ENCODE assay signal across 8 cellular contexts in the genomic region with DNA sequence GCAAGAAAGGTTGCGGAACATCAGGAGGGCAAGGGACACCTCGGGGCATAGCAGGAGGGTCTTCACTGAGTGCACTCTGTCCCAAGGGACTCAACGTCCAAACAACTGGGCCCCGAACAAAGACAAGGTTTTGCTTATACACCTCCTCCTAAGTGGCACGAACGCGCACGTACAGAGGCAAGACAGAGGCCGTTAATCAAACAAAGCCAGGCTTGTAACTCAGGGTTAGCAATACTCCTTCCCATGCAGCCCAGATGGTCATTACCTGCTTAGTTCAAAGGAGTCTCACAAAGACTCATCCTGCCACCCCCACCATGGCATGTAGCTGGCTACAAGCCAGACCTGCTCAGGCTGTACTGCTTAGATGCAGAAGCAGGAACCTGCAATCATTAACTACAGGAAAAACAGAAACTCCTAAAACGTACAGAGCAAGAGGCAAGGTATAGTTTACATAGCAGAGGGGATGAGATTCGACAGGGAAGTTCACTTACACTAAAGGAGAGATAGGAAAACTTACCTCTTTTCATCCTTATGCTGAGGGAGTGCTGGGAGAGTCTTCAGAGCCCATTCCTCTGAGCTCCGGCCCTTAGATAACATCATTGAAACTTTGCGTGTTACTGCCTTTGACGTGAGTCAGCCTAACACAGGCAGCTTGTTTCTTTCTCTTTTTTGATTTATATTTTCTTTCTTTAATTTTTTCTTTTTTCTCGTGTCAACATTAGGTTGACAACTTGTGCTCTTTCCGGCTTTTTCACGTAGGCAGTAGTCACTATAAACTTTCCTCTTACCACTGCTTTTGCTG.
DNase-seq lines count a peak whose midpoint lies in the region; ATAC-seq, FAIRE-seq and TF ChIP-seq lines count a peak whose summit lies in the region.

No MANE protein-coding gene starts in this region.

- TF ChIP-seq CTCF in SK-N-SH (IDR thresholded peaks at IDR 0.05) (no peak), bronchial epithelial cell (IDR thresholded peaks at IDR 0.05; ENCODE audit: insufficient read depth, low read length, severe bottlenecking) (no peak), smooth muscle cell (IDR thresholded peaks at IDR 0.05; ENCODE audit: borderline replicate concordance, insufficient read depth, poor library complexity, severe bottlenecking) (no peak)

- peak overlapping the region; percentile 54 to 61 for H3K4me3 ChIP-seq in SK-N-SH (ENCODE audit: low read depth in 2 of 2, low read length in 1 of 2)
- H3K4me3 ChIP-seq in bronchial epithelial cell (ENCODE audit: low read depth, low read length), result no peak overlapping the region
- H3K4me3 ChIP-seq in smooth muscle cell, result no peak overlapping the region

- H3K27ac ChIP-seq in SK-N-SH (ENCODE audit: low read depth in 2 of 2, low read length in 1 of 2), result peak overlapping the region in 1 of 2 experiments; percentile 63; a peak in 2 of 4 replicates
- H3K27ac ChIP-seq in smooth muscle cell (ENCODE audit: low read depth), result no peak overlapping the region

- H3K9ac ChIP-seq in SK-N-SH (peak overlapping the region; percentile 55), smooth muscle cell (ENCODE audit: low read depth) (no peak overlapping the region)

- 20% methylated on average over 9 of the region's 17 CpGs for WGBS in SK-N-SH (ENCODE audit: low lambda C conversion rate)
- 76% methylated on average over 17 of the region's 17 CpGs for WGBS in smooth muscle cell (ENCODE audit: low lambda C conversion rate)

- H3K79me2 ChIP-seq in SK-N-SH (ENCODE audit: insufficient read depth) (no peaks in the 10 kb centered on the region), smooth muscle cell (ENCODE audit: low read depth) (no peaks in the 10 kb centered on the region)

- H3F3A ChIP-seq in SK-N-SH (replicated peaks; ENCODE audit: insufficient read depth) (peaks cover 13% of the 10 kb centered on the region), smooth muscle cell (ENCODE audit: low read depth) (no peaks in the 10 kb centered on the region)

- H3K27me3 ChIP-seq in SK-N-SH (ENCODE audit: insufficient read depth) (0 out of 2 replicates have a peak, but pooled peaks cover 4% of the 10 kb centered on the region), bronchial epithelial cell (ENCODE audit: control insufficient read depth, insufficient read depth, low read length) (no peaks in the 10 kb centered on the region), smooth muscle cell (ENCODE audit: low read depth) (no peaks in the 10 kb centered on the region)

- H2AFZ ChIP-seq in SK-N-SH (ENCODE audit: low read depth), result peak overlapping the region; percentile 87
- no peak overlapping the region for H2AFZ ChIP-seq in smooth muscle cell (ENCODE audit: low read depth)

- H3K9me3 ChIP-seq in SK-N-SH (no peaks in the 10 kb centered on the region; the same call in 1 of the 2 replicates), smooth muscle cell (replicated peaks; ENCODE audit: low read depth) (no peaks in the 10 kb centered on the region)

- FAIRE-seq in bronchial epithelial cell (lab: Jason Lieb, UNC), result peak; percentile 82

- CTCF ChIA-PET in SK-N-SH (lab: Yijun Ruan, JAX), result interaction anchor here (0.8 to 2.6 kb wide), 3 partner anchors 14 to 69 kb away, joined by 3 to 14 read pairs (median 3); no protein-coding TSS in a partner anchor

- DNase-seq in NCI-H1417 (lab: John Stamatoyannopoulos, UW) (peak; percentile 21 to 87 (median 38)), NCI-H1417 treated with DMSO at 0.1 percent for 48 hours (lab: John Stamatoyannopoulos, UW) (no peak), SK-N-SH (peak; percentile 19), bronchial epithelial cell (ENCODE audit: low read depth) (peak; percentile 78), renal cortical epithelial cell (ENCODE audit: low read depth) (peak; percentile 95), cerebellar nuclear complex (lab: John Stamatoyannopoulos, UW) (no peak), smooth muscle cell (lab: John Stamatoyannopoulos, UW; ENCODE audit: unreplicated experiment) (no peak)

- peak; percentile 36 for ATAC-seq in HG03280 (IDR thresholded peaks at IDR 0.05; ENCODE audit: unreplicated experiment)

- POLR2A ChIA-PET in SK-N-SH (lab: Yijun Ruan, JAX), result no interaction called here

- H4K20me1 ChIP-seq in SK-N-SH (ENCODE audit: insufficient read depth) (no peaks in the 10 kb centered on the region), smooth muscle cell (ENCODE audit: low read depth) (no peaks in the 10 kb centered on the region)

- H3K9me2 ChIP-seq in SK-N-SH, result no peaks in the 10 kb centered on the region

- peaks cover 12 to 24% of the 10 kb centered on the region in 2 experiments; a peak in 3 of 4 replicates for H3K4me1 ChIP-seq in SK-N-SH (ENCODE audit: control insufficient read depth in 1 of 2, insufficient read depth in 2 of 2, low read depth in 1 of 2, low read length in 1 of 2)
- H3K4me1 ChIP-seq in smooth muscle cell (ENCODE audit: low read depth), result no peaks in the 10 kb centered on the region

- H3K4me2 ChIP-seq in SK-N-SH (peak overlapping the region; percentile 85), smooth muscle cell (no peak overlapping the region)

- no peaks in the 10 kb centered on the region for H3K36me3 ChIP-seq in SK-N-SH (replicated peaks in 1 of 2; ENCODE audit: control insufficient read depth in 1 of 2, insufficient read depth in 2 of 2, low read length in 1 of 2)
- H3K36me3 ChIP-seq in bronchial epithelial cell (ENCODE audit: control insufficient read depth, insufficient read depth, low read length), result no peaks in the 10 kb centered on the region
- no peaks in the 10 kb centered on the region for H3K36me3 ChIP-seq in smooth muscle cell (ENCODE audit: low read depth)

- no peak for TF ChIP-seq RAD21 in SK-N-SH (IDR thresholded peaks at IDR 0.05; ENCODE audit: low read length)

- no peak for TF ChIP-seq EP300 in SK-N-SH (IDR thresholded peaks at IDR 0.05; ENCODE audit: borderline replicate concordance in 1 of 2, low read depth in 1 of 2, low read length in 1 of 2)

TF ChIP-seq in SK-N-SH, 30 proteins besides CTCF, POLR2A, EP300 and RAD21:
- TF ChIP-seq TEAD4 (IDR thresholded peaks at IDR 0.05; ENCODE audit: borderline replicate concordance, insufficient read depth) (no peak), NFIC (IDR thresholded peaks at IDR 0.05; ENCODE audit: borderline replicate concordance) (peak; percentile 63), SMC3 (IDR thresholded peaks at IDR 0.05; ENCODE audit: low read depth, low read length) (no peak), GABPA (IDR thresholded peaks at IDR 0.05; ENCODE audit: low read depth) (no peak), FOSL2 (IDR thresholded peaks at IDR 0.05; ENCODE audit: borderline replicate concordance, low read depth) (peak; percentile 31; the same call in 1 of the 2 replicates), TCF12 (IDR thresholded peaks at IDR 0.05) (peak; percentile 47; the same call in 1 of the 2 replicates), MEF2A (IDR thresholded peaks at IDR 0.05; ENCODE audit: borderline replicate concordance, low read depth) (no peak), JUND (IDR thresholded peaks at IDR 0.05) (0 out of 2 replicates have a peak, but pooled peaks have one; percentile 7), ELF1 (IDR thresholded peaks at IDR 0.05) (no peak), NRF1 (IDR thresholded peaks at IDR 0.05; ENCODE audit: low read depth, low read length) (no peak), EZH2phosphoT487 (IDR thresholded peaks at IDR 0.05; ENCODE audit: borderline replicate concordance, low read depth) (no peak), USF2 (IDR thresholded peaks at IDR 0.05; ENCODE audit: borderline replicate concordance, low read depth, low read length) (no peak), POLR2AphosphoS5 (IDR thresholded peaks at IDR 0.05; ENCODE audit: low read depth, low read length) (no peak)
- TF ChIP-seq, protein P1, sequence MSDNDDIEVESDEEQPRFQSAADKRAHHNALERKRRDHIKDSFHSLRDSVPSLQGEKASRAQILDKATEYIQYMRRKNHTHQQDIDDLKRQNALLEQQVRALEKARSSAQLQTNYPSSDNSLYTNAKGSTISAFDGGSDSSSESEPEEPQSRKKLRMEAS (IDR thresholded peaks at IDR 0.05; ENCODE audit: low read depth), result no peak

Comparison
In these comparisons a context has a peak if more than half of its experiments do, and no peak if none do; other contexts are left out.
1. DNase-seq: peak in NCI-H1417 (3 of 3), SK-N-SH (single experiment), bronchial epithelial cell (single experiment) and renal cortical epithelial cell (single experiment); none in NCI-H1417 treated with DMSO at 0.1 percent for 48 hours (single experiment), cerebellar nuclear complex (0 of 2) and smooth muscle cell (single experiment).
2. H3K4me3 ChIP-seq: peak in SK-N-SH (2 of 2); none in bronchial epithelial cell (single experiment) and smooth muscle cell (single experiment).